1 cellular context compared by ENCODE assay signal in genomic region chr5:572398-573019, GRCh38.
TF ChIP-seq lines count a peak whose summit lies in the region.

No MANE protein-coding gene starts in this region.

TF ChIP-seq in SK-N-SH, 30 proteins besides CTCF, POLR2A, EP300 and RAD21 (continued from another document):
- TF ChIP-seq RXRA (IDR thresholded peaks at IDR 0.05; ENCODE audit: borderline replicate concordance, low read depth): no peak
- no peak for TF ChIP-seq ELF1 (IDR thresholded peaks at IDR 0.05)
- TF ChIP-seq RFX5 (IDR thresholded peaks at IDR 0.05; ENCODE audit: low read length): no peak
- TF ChIP-seq TCF12 (IDR thresholded peaks at IDR 0.05): no peak
- TF ChIP-seq USF1 (IDR thresholded peaks at IDR 0.05; ENCODE audit: borderline replicate concordance, low read depth): no peak
- no peak for TF ChIP-seq IRF3 (IDR thresholded peaks at IDR 0.05; ENCODE audit: low read depth, low read length)
- no peak for TF ChIP-seq RCOR1 (IDR thresholded peaks at IDR 0.05; ENCODE audit: low read length)
